8 cellular contexts compared by ENCODE assay signal in genomic region chr17:64326420-64327054, GRCh38.
DNase-seq lines count a peak whose midpoint lies in the region; ATAC-seq and TF ChIP-seq lines count a peak whose summit lies in the region.

No MANE protein-coding gene starts in this region.

- no peaks in the 10 kb centered on the region for H3K36me3 Mint-ChIP-seq in Calu3 (ENCODE audit: insufficient read depth, unreplicated experiment)

- H3K9me3 Mint-ChIP-seq in Calu3 (ENCODE audit: low read depth, unreplicated experiment) = no peaks in the 10 kb centered on the region

- H3K4me1 ChIP-seq in psoas muscle = peaks cover 13% of the 10 kb centered on the region

- no peaks in the 10 kb centered on the region for H3K27me3 Mint-ChIP-seq in Calu3 (ENCODE audit: unreplicated experiment)

- H3K9me3 ChIP-seq in psoas muscle = no peaks in the 10 kb centered on the region

- intact Hi-C loops in Calu3 (cut with micrococcal nuclease; ENCODE audit: unreplicated experiment) = no loop called here
- intact Hi-C loops in psoas muscle (cut with DNase I) = no loop called here

- BruUV-seq in Calu3 (replicated peaks; lab: Mats Ljungman, UMichigan) = no TSS peak

- 45 to 59% (median 49%) methylated on average over 7 of the region's 7 CpGs for WGBS in psoas muscle, 3 donors

- no peak overlapping the region for H3K4me3 ChIP-seq in fibroblast of the aortic adventitia (ENCODE audit: low read depth, low read length)
- no peak overlapping the region for H3K4me3 ChIP-seq in psoas muscle

- H3K27me3 ChIP-seq in psoas muscle (ENCODE audit: insufficient read depth in 3 of 3, low read length in 2 of 3) = no peaks in the 10 kb centered on the region

- CTCF ChIA-PET in Calu3 (lab: Charles Lee) = no interaction called here

- peak overlapping the region; percentile 57 for H3K27ac ChIP-seq in psoas muscle

- no peak overlapping the region for H3K27ac Mint-ChIP-seq in Calu3 (ENCODE audit: unreplicated experiment)

- peaks cover 5% of the 10 kb centered on the region for H3K4me1 Mint-ChIP-seq in Calu3 (ENCODE audit: low read depth, unreplicated experiment)

- ATAC-seq in psoas muscle (peak; percentile 25 to 78 (median 74)), HG02798 (IDR thresholded peaks at IDR 0.05; ENCODE audit: poor library complexity, unreplicated experiment) (no peak), HG03196 (IDR thresholded peaks at IDR 0.05; ENCODE audit: unreplicated experiment) (no peak)

- DNase-seq in Calu3 (peak; percentile 10), SKM-1 treated with dmso at 0.1 percent for 144 hours (lab: John Stamatoyannopoulos, UW; ENCODE audit: unreplicated experiment) (peak; percentile 98), fibroblast of the aortic adventitia (ENCODE audit: low read depth) (peak; percentile 74), psoas muscle (peak; percentile 80 to 83), NAMALWA (ENCODE audit: low spot score) (no peak), NCI-H146 (lab: John Stamatoyannopoulos, UW) (no peak)

- no peak overlapping the region for H3K4me3 Mint-ChIP-seq in Calu3 (ENCODE audit: low read depth, unreplicated experiment)

- TF ChIP-seq CTCF in Calu3 (IDR thresholded peaks at IDR 0.05; ENCODE audit: unreplicated experiment) (no peak), fibroblast of the aortic adventitia (IDR thresholded peaks at IDR 0.05; ENCODE audit: insufficient read depth, low read length) (no peak), psoas muscle (IDR thresholded peaks at IDR 0.05) (no peak)

- H3K36me3 ChIP-seq in psoas muscle (ENCODE audit: insufficient read depth in 1 of 2, low read depth in 1 of 2) = no peaks in the 10 kb centered on the region

Comparison
In these comparisons a context has a peak if more than half of its experiments do, and no peak if none do; other contexts are left out.
1. DNase-seq: peak in Calu3 (single experiment), SKM-1 treated with dmso at 0.1 percent for 144 hours (single experiment), fibroblast of the aortic adventitia (single experiment) and psoas muscle (2 of 2); none in NAMALWA (single experiment) and NCI-H146 (single experiment).
2. ATAC-seq: peak in psoas muscle (4 of 4); none in HG02798 (single experiment) and HG03196 (single experiment).